13 cellular contexts compared by ENCODE assay signal in the genomic region with DNA sequence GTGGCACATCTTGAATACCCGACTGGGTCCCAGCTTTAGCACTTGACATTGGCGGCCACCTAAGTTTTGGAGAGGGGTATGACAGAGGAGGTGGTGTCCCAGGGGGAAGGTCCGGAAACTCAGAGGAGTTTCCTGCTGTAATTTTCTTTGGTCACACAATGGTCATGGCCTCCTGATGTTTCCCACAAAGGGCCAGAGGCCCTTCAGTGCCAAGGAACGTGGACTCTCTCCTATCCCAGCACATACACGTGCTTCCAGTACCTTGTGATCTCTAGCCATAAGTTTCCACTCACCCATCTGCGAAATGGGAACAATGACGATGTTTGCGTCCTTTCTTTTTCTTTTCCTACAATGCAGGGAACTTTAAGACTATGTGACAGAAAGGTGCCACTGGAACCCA. TPM values are rescaled to one million over a fixed set of nuclear protein-coding genes. Genes with fewer than 3 reads are reported as not detected.
DNase-seq lines count a peak whose midpoint lies in the region; ATAC-seq, FAIRE-seq and TF ChIP-seq lines count a peak whose summit lies in the region.
"Had no signal": no experiment of that assay in that cellular context is flagged by ENCODE, and none has a peak within 500 bp of the region (broad histone marks: within the 10 kb centered on the region; RNA-seq: fewer than 3 reads in every experiment).

No MANE protein-coding gene starts in this region.

- intact Hi-C loops in activated CD4-positive, alpha-beta T cell treated with anti-CD3 and anti-CD28 coated beads, Interleukin-2, amount 10 ng/mL, durations not matched to agents 24 days and 14 days (cut with micrococcal nuclease): no loop called here
- intact Hi-C loops in lower lobe of right lung (cut with DNase I) (no loop called here), right lobe of liver (cut with DNase I) (no loop called here)

- H3K9me3 ChIP-seq in lower lobe of right lung: no peaks in the 10 kb centered on the region
- no peaks in the 10 kb centered on the region for H3K9me3 ChIP-seq in suprapubic skin
- H3K9me3 ChIP-seq in right lobe of liver: no peaks in the 10 kb centered on the region
- H3K9me3 ChIP-seq: prostate gland had no signal

- no peak for DNase-seq in activated CD4-positive, alpha-beta T cell treated with anti-CD3 and anti-CD28 coated beads, Interleukin-2, amount 10 ng/mL, durations not matched to agents 24 days and 14 days
- DNase-seq in activated CD4-positive, alpha-beta T cell treated with anti-CD3 and anti-CD28 coated beads for 48 hours: no peak
- no peak for DNase-seq in activated naive CD8-positive, alpha-beta T cell treated with anti-CD3 and anti-CD28 coated beads for 36 hours
- DNase-seq in lower lobe of right lung (no peak), suprapubic skin (ENCODE audit: low spot score in 2 of 2) (no peak), right lobe of liver (no peak), urothelium cell line (ENCODE audit: low spot score) (no peak)
- no peak for DNase-seq in stimulated activated CD4-positive, alpha-beta T cell treated with anti-CD3 and anti-CD28 coated beads, Interleukin-4, amount 100 ng/mL, for 4 hours
- DNase-seq: ACHN, activated T-cell treated with anti-CD3 and anti-CD28 coated beads for 4 hours, dorsolateral prefrontal cortex, SW 1271 had no signal

- peak overlapping the region; percentile 80 for H3K4me3 Mint-ChIP-seq in activated CD4-positive, alpha-beta T cell treated with anti-CD3 and anti-CD28 coated beads, Interleukin-2, amount 10 ng/mL, durations not matched to agents 24 days and 14 days
- no peak overlapping the region for H3K4me3 Mint-ChIP-seq in activated naive CD8-positive, alpha-beta T cell treated with anti-CD3 and anti-CD28 coated beads for 36 hours

- peaks cover 66% of the 10 kb centered on the region for H3K4me1 Mint-ChIP-seq in activated CD4-positive, alpha-beta T cell treated with anti-CD3 and anti-CD28 coated beads, Interleukin-2, amount 10 ng/mL, durations not matched to agents 24 days and 14 days
- peaks cover 44% of the 10 kb centered on the region for H3K4me1 Mint-ChIP-seq in activated naive CD8-positive, alpha-beta T cell treated with anti-CD3 and anti-CD28 coated beads for 36 hours

- H3K27me3 ChIP-seq in lower lobe of right lung (ENCODE audit: low read depth): no peaks in the 10 kb centered on the region
- no peaks in the 10 kb centered on the region for H3K27me3 ChIP-seq in suprapubic skin
- H3K27me3 ChIP-seq in right lobe of liver: no peaks in the 10 kb centered on the region
- H3K27me3 ChIP-seq: dorsolateral prefrontal cortex had no signal

- H3K36me3 ChIP-seq in lower lobe of right lung: peaks cover 45% of the 10 kb centered on the region
- peaks cover 7% of the 10 kb centered on the region for H3K36me3 ChIP-seq in suprapubic skin
- H3K36me3 ChIP-seq in right lobe of liver: peaks cover 0 to 3% (median 0%) of the 10 kb centered on the region in 4 donors
- H3K36me3 ChIP-seq: prostate gland had no signal

- H3K4me3 ChIP-seq in lower lobe of right lung (no peak overlapping the region), suprapubic skin (no peak overlapping the region), right lobe of liver (no peak overlapping the region)
- H3K4me3 ChIP-seq: dorsolateral prefrontal cortex, prostate gland had no signal

- no peak for FAIRE-seq in urothelium cell line (lab: Jason Lieb, UNC)

- peaks cover 81% of the 10 kb centered on the region for H3K4me1 ChIP-seq in lower lobe of right lung
- H3K4me1 ChIP-seq in suprapubic skin: peaks cover 38% of the 10 kb centered on the region
- peaks cover 0 to 15% (median 6%) of the 10 kb centered on the region in 4 donors for H3K4me1 ChIP-seq in right lobe of liver

- TF ChIP-seq CTCF in lower lobe of right lung (IDR thresholded peaks at IDR 0.05): no peak
- no peak for TF ChIP-seq CTCF in suprapubic skin (IDR thresholded peaks at IDR 0.05)
- TF ChIP-seq CTCF in right lobe of liver (IDR thresholded peaks at IDR 0.05): no peak

- H3K27me3 Mint-ChIP-seq in activated CD4-positive, alpha-beta T cell treated with anti-CD3 and anti-CD28 coated beads, Interleukin-2, amount 10 ng/mL, durations not matched to agents 24 days and 14 days: no peaks in the 10 kb centered on the region
- no peaks in the 10 kb centered on the region for H3K27me3 Mint-ChIP-seq in activated naive CD8-positive, alpha-beta T cell treated with anti-CD3 and anti-CD28 coated beads for 36 hours

- WGBS in suprapubic skin: 74% methylated on average over 8 of the region's 8 CpGs
- WGBS in right lobe of liver (ENCODE audit: insufficient coverage, low coverage, low lambda C conversion rate, missing lambda C conversion rate): 90% methylated on average over 5 of the region's 8 CpGs

- TF ChIP-seq POLR2A in suprapubic skin (IDR thresholded peaks at IDR 0.05) (no peak), right lobe of liver (IDR thresholded peaks at IDR 0.05) (no peak)

- no peak for ATAC-seq in lower lobe of right lung
- ATAC-seq in right lobe of liver: no peak

- peaks cover 65% of the 10 kb centered on the region for H3K36me3 Mint-ChIP-seq in activated CD4-positive, alpha-beta T cell treated with anti-CD3 and anti-CD28 coated beads, Interleukin-2, amount 10 ng/mL, durations not matched to agents 24 days and 14 days (ENCODE audit: low read depth)
- peaks cover 13% of the 10 kb centered on the region for H3K36me3 Mint-ChIP-seq in activated naive CD8-positive, alpha-beta T cell treated with anti-CD3 and anti-CD28 coated beads for 36 hours

- peak overlapping the region; percentile 96 for H3K27ac Mint-ChIP-seq in activated CD4-positive, alpha-beta T cell treated with anti-CD3 and anti-CD28 coated beads, Interleukin-2, amount 10 ng/mL, durations not matched to agents 24 days and 14 days
- H3K27ac Mint-ChIP-seq in activated naive CD8-positive, alpha-beta T cell treated with anti-CD3 and anti-CD28 coated beads for 36 hours: peak overlapping the region; percentile 89

- no peaks in the 10 kb centered on the region for H3K9me3 Mint-ChIP-seq in activated CD4-positive, alpha-beta T cell treated with anti-CD3 and anti-CD28 coated beads, Interleukin-2, amount 10 ng/mL, durations not matched to agents 24 days and 14 days
- no peaks in the 10 kb centered on the region for H3K9me3 Mint-ChIP-seq in activated naive CD8-positive, alpha-beta T cell treated with anti-CD3 and anti-CD28 coated beads for 36 hours

- H3K27ac ChIP-seq in lower lobe of right lung (peak overlapping the region; percentile 70), suprapubic skin (peak overlapping the region; percentile 58), right lobe of liver (no peak overlapping the region)
- H3K27ac ChIP-seq: prostate gland had no signal

- no peak for TF ChIP-seq EP300 in suprapubic skin (IDR thresholded peaks at IDR 0.05)

RNA-seq across cellular contexts. Expression of a gene that starts 13.2 kb away (rescaled TPM):
- total RNA-seq in activated CD4-positive, alpha-beta T cell treated with anti-CD3 and anti-CD28 coated beads, Interleukin-2, amount 10 ng/mL, durations not matched to agents 24 days and 14 days: 69.6 and 73.1 TPM in 2 replicates
- 10 to 100 TPM; 23.6 to 24.3 TPM for total RNA-seq in activated naive CD8-positive, alpha-beta T cell treated with anti-CD3 and anti-CD28 coated beads for 36 hours
- total RNA-seq in lower lobe of right lung (253 TPM), suprapubic skin (10 to 100 TPM; 33.6 to 87.6 (median 44.0) TPM), right lobe of liver (10 to 100 TPM; 17.5 to 53.1 (median 33.1) TPM)

Comparison
In these comparisons a context has a peak if more than half of its experiments do, and no peak if none do; other contexts are left out.
1. H3K27ac ChIP-seq: peak in lower lobe of right lung (single experiment) and suprapubic skin (single experiment); none in right lobe of liver (0 of 3).